ENCODE assay signal across 1 cellular context in genomic region chr5:115979203-115979602, GRCh38.
TF ChIP-seq lines count a peak whose summit lies in the region.

No MANE protein-coding gene starts in this region.

TF ChIP-seq in SK-N-SH treated with all-trans-retinoic acid at 6 μM for 48 hours, 23 proteins besides CTCF, POLR2A, EP300 and RAD21 (continued from another document):
- TF ChIP-seq POU6F1 (CRISPR knock-in tag; IDR thresholded peaks at IDR 0.05; ENCODE audit: borderline replicate concordance, low read depth) = no peak
- no peak for TF ChIP-seq ISL1 (CRISPR knock-in tag; IDR thresholded peaks at IDR 0.05)
- no peak for TF ChIP-seq TOX (CRISPR knock-in tag; IDR thresholded peaks at IDR 0.05; ENCODE audit: borderline replicate concordance)
- TF ChIP-seq SNAI2 (CRISPR knock-in tag; IDR thresholded peaks at IDR 0.05) = no peak
- no peak for TF ChIP-seq ARNTL (CRISPR knock-in tag; IDR thresholded peaks at IDR 0.05; ENCODE audit: borderline replicate concordance, low read depth)
- no peak for TF ChIP-seq ZNF565 (CRISPR knock-in tag; conservative IDR thresholded peaks at IDR 0.05; ENCODE audit: low read depth)
- TF ChIP-seq TSHZ2 (CRISPR knock-in tag; IDR thresholded peaks at IDR 0.05) = no peak
- no peak for TF ChIP-seq ZNF70 (CRISPR knock-in tag; IDR thresholded peaks at IDR 0.05)
